Comparison of ENCODE assay signal across 8 cellular contexts in the genomic region with DNA sequence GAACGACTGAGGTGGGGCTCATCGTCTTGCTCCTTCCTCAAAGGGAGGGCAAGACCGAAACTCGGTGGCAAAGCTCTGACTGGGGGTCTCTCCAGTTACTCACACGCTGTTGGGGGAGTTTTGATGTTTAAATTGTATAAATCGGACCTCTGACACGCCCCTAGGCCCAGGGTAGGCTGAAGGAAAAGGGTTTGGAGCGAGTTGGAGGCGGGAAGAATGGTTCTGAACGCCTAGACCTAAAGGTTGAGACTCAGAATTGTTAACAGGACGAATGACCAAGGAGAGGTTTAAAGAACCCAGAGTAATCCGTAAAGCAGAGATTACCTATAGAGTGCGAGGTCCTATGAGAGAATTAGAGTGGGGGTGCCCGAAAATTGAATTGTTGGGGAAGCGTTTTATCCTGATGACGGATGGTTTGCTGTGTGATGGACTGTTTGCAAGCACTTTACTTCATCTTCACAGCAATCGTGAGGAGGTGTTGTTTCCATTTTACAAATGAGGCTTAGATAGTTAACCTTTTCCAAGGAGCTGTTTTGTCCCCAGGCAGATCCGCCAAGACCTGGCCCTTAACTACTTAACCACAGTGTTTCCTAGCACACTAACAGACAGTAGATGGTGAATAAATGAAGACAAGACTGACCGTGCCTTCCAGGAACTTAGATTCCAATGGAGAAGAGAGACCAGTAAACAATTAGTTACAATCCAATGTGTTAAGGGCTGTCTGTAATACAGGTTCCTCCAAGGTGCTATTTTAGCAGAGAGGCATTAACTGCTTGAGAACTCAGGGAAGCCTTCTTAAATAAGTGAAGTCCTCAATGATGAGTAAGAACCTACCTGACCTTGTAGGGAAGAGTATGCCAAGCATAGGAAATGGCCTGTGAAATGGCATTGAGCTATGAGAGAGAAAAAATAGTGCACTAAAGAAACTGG. TPM values are rescaled to one million over a fixed set of nuclear protein-coding genes. Genes with fewer than 3 reads are reported as not detected.
DNase-seq lines count a peak whose midpoint lies in the region; ATAC-seq, FAIRE-seq and TF ChIP-seq lines count a peak whose summit lies in the region.

No MANE protein-coding gene starts in this region.

- no peak for FAIRE-seq in HepG2 (lab: Jason Lieb, UNC)

- TF ChIP-seq POLR2A in IMR-90 (IDR thresholded peaks at IDR 0.05; ENCODE audit: low read depth, low read length) (no peak; the same call in 1 of the 2 replicates), body of pancreas (IDR thresholded peaks at IDR 0.05) (no peak), HepG2 (IDR thresholded peaks at IDR 0.05; ENCODE audit: insufficient read depth in 1 of 2, low read depth in 2 of 2, low read length in 2 of 2) (no peak; a peak in 1 of 4 replicates)

- H4K91ac ChIP-seq in IMR-90 (ENCODE audit: insufficient read depth, low read depth, low read length): peak overlapping the region; percentile 80

- peaks cover 11% of the 10 kb centered on the region for H3K9me1 ChIP-seq in IMR-90 (ENCODE audit: insufficient read depth, low read length)

- 0 out of 2 replicates have a peak, but pooled peaks have one; percentile 9 for TF ChIP-seq CTCF in AG04450 (IDR thresholded peaks at IDR 0.05; ENCODE audit: low read depth, low read length)
- peak; percentile 27; the same call in 1 of the 2 replicates for TF ChIP-seq CTCF in IMR-90 (conservative IDR thresholded peaks at IDR 0.05; ENCODE audit: low read depth, low read length)
- TF ChIP-seq CTCF in body of pancreas (IDR thresholded peaks at IDR 0.05): no peak
- no peak for TF ChIP-seq CTCF in HepG2 (CRISPR knock-in tag; IDR thresholded peaks at IDR 0.05)
- peak; percentile 0 for TF ChIP-seq CTCF in type B pancreatic cell (conservative IDR thresholded peaks at IDR 0.05)

- DNase-seq in AG04450 (ENCODE audit: low read depth, low spot score) (no peak), IMR-90 (peak; percentile 34), body of pancreas (no peak), HepG2 (ENCODE audit: low spot score) (no peak), type B pancreatic cell (ENCODE audit: extremely low spot score, unreplicated experiment) (no peak), DMS114 treated with DMSO at 0.1 percent for 48 hours (lab: John Stamatoyannopoulos, UW; ENCODE audit: unreplicated experiment) (no peak), SK-N-DZ (ENCODE audit: low spot score) (no peak)

- H3K4me1 ChIP-seq in IMR-90 (ENCODE audit: control insufficient read depth, insufficient read depth, low read length) (peaks cover 6% of the 10 kb centered on the region), body of pancreas (peaks cover 16% of the 10 kb centered on the region), HepG2 (ENCODE audit: insufficient read depth, low read length) (peaks cover 55% of the 10 kb centered on the region)

- H3K4me1 Mint-ChIP-seq in type B pancreatic cell (ENCODE audit: unreplicated experiment): peaks cover 37% of the 10 kb centered on the region

- intact Hi-C loops in IMR-90 (cut with micrococcal nuclease): loop anchor here (1.0 kb wide), 1 partner anchor 660 kb away; no protein-coding TSS in a partner anchor
- intact Hi-C loops in body of pancreas (cut with DNase I): no loop called here
- intact Hi-C loops in HepG2 (cut with micrococcal nuclease; ENCODE audit: unreplicated experiment): loop anchor here (1.0 kb wide), 1 partner anchor 25 kb away; the partner anchor contains the start of gene MRPL42

- H3K79me1 ChIP-seq in IMR-90 (ENCODE audit: low read depth in 1 of 2, low read length in 2 of 2): peaks cover 3 to 20% of the 10 kb centered on the region in 2 experiments; a peak in 3 of 4 replicates

- H3K27ac Mint-ChIP-seq in type B pancreatic cell: peak overlapping the region; percentile 99

- peak overlapping the region; percentile 90 for H3K23ac ChIP-seq in IMR-90 (ENCODE audit: low read depth, low read length)

- no peaks in the 10 kb centered on the region for H3K27me3 Mint-ChIP-seq in type B pancreatic cell

- H3K9me3 Mint-ChIP-seq in type B pancreatic cell: no peaks in the 10 kb centered on the region

- peak overlapping the region; percentile 90 to 95 for H4K8ac ChIP-seq in IMR-90 (ENCODE audit: low read depth in 2 of 2, low read length in 2 of 2)

- BruUV-seq in IMR-90 (replicated peaks; lab: Mats Ljungman, UMichigan) (no TSS peak), HepG2 (replicated peaks; lab: Mats Ljungman, UMichigan) (TSS peak; percentile 91)

- peak overlapping the region; percentile 28; the same call in 1 of the 2 replicates for H2BK20ac ChIP-seq in IMR-90 (ENCODE audit: low read depth, low read length)

- no peaks in the 10 kb centered on the region for H3K36me3 Mint-ChIP-seq in type B pancreatic cell

- peak overlapping the region; percentile 98 for H2AK9ac ChIP-seq in IMR-90 (replicated peaks; ENCODE audit: low read depth, low read length, poor library complexity)

- H3K36me3 ChIP-seq in IMR-90 (ENCODE audit: control insufficient read depth, insufficient read depth, low read length): no peaks in the 10 kb centered on the region
- no peaks in the 10 kb centered on the region for H3K36me3 ChIP-seq in body of pancreas (replicated peaks in 1 of 2; ENCODE audit: insufficient read depth in 1 of 2, low read depth in 2 of 2)
- peaks cover 0 to 1% of the 10 kb centered on the region in 2 experiments; a peak in 1 of 5 replicates for H3K36me3 ChIP-seq in HepG2 (replicated peaks in 1 of 2; ENCODE audit: control insufficient read depth in 1 of 2, insufficient read depth in 2 of 2, low read length in 2 of 2)

- peak overlapping the region; percentile 11 for H3K18ac ChIP-seq in IMR-90 (ENCODE audit: low read depth, low read length)

- peak; percentile 5 for ATAC-seq in IMR-90 (ENCODE audit: low read depth)
- no peak for ATAC-seq in body of pancreas
- ATAC-seq in HepG2: peak; percentile 37
- no peak for ATAC-seq in HG03460 (IDR thresholded peaks at IDR 0.05; ENCODE audit: unreplicated experiment)

- H3K27ac ChIP-seq in AG04450 (ENCODE audit: low read depth, low read length): peak overlapping the region; percentile 92
- peak overlapping the region; percentile 86 for H3K27ac ChIP-seq in IMR-90 (ENCODE audit: insufficient read depth, low read length)
- peak overlapping the region; percentile 56 to 94 (median 88) for H3K27ac ChIP-seq in body of pancreas
- peak overlapping the region; percentile 92 for H3K27ac ChIP-seq in HepG2 (ENCODE audit: extremely low read length, insufficient read depth, low read length)

- POLR2A ChIA-PET in AG04450 (lab: Yijun Ruan, JAX) (interaction anchor here (0.6 to 1.5 kb wide), 3 partner anchors 15 to 656 kb away, joined by 3 to 4 read pairs (median 3); no protein-coding TSS in a partner anchor), IMR-90 (lab: Charles Lee; ENCODE audit: unreplicated experiment) (no interaction called here), HepG2 (lab: Yijun Ruan, JAX) (interaction anchor here (0.5 to 1.7 kb wide), 5 partner anchors 9 to 134 kb away, joined by 3 to 8 read pairs (median 4); partner anchors contain the start of gene MRPL42)

- no peaks in the 10 kb centered on the region; the same call in 1 of the 2 replicates for H3K9me3 ChIP-seq in AG04450 (ENCODE audit: control insufficient read depth, insufficient read depth, low read length)
- H3K9me3 ChIP-seq in IMR-90 (ENCODE audit: control insufficient read depth, insufficient read depth, low read length): no peaks in the 10 kb centered on the region
- H3K9me3 ChIP-seq in body of pancreas: no peaks in the 10 kb centered on the region
- H3K9me3 ChIP-seq in HepG2 (ENCODE audit: low read length): no peaks in the 10 kb centered on the region

- peak overlapping the region; percentile 96 for H2AK5ac ChIP-seq in IMR-90 (ENCODE audit: low read depth, low read length)

- H3K4me3 Mint-ChIP-seq in type B pancreatic cell: peak overlapping the region; percentile 95

- peak overlapping the region; percentile 80; the same call in 2 of the 3 replicates for H2BK15ac ChIP-seq in IMR-90 (ENCODE audit: low read depth, low read length)

- H3K4ac ChIP-seq in IMR-90 (ENCODE audit: low read depth, low read length): peak overlapping the region; percentile 94

- dilution Hi-C loops in IMR-90 (cut with HindIII; ENCODE audit: low sequenced_read_pairs, unreplicated experiment): no loop called here

- H2AFZ ChIP-seq in IMR-90 (replicated peaks; ENCODE audit: low read length, poor library complexity): peak overlapping the region; percentile 99
- H2AFZ ChIP-seq in HepG2 (ENCODE audit: low read length): no peak overlapping the region

- peaks cover 48% of the 10 kb centered on the region for H3K79me2 ChIP-seq in HepG2 (ENCODE audit: insufficient read depth, low read length)

- no peaks in the 10 kb centered on the region for H3K27me3 ChIP-seq in AG04450 (ENCODE audit: control insufficient read depth, insufficient read depth, low read length)
- no peaks in the 10 kb centered on the region for H3K27me3 ChIP-seq in IMR-90 (ENCODE audit: control insufficient read depth, insufficient read depth, low read length)
- H3K27me3 ChIP-seq in body of pancreas: no peaks in the 10 kb centered on the region
- H3K27me3 ChIP-seq in HepG2 (ENCODE audit: control insufficient read depth in 1 of 2, insufficient read depth in 2 of 2, low read length in 2 of 2): no peaks in the 10 kb centered on the region; a peak in 1 of 5 replicates

- TF ChIP-seq RAD21 in IMR-90 (IDR thresholded peaks at IDR 0.05; ENCODE audit: low read length) (no peak), HepG2 (CRISPR knock-in tag; IDR thresholded peaks at IDR 0.05) (no peak; the same call in 1 of the 2 replicates)

- WGBS in IMR-90 (ENCODE audit: extremely low coverage in 2 of 2, insufficient read length in 1 of 2), 2 experiments: 0% methylated on average over 5 of the region's 19 CpGs; no CpG with 5 or more reads in 1 of the 2 experiments
- WGBS in body of pancreas, 2 donors: 3% methylated on average over 18 to 19 of the region's 19 CpGs
- WGBS in HepG2 (ENCODE audit: low lambda C conversion rate): 4% methylated on average over 19 of the region's 19 CpGs

- peak overlapping the region; percentile 97 for H3K14ac ChIP-seq in IMR-90 (replicated peaks; ENCODE audit: low read depth, low read length)

- H3K4me3 ChIP-seq in AG04450 (ENCODE audit: low read depth, low read length) (peak overlapping the region; percentile 77), IMR-90 (ENCODE audit: insufficient read depth, low read depth, low read length) (peak overlapping the region; percentile 86), body of pancreas (peak overlapping the region; percentile 49 to 100), HepG2 (replicated peaks in 1 of 3; ENCODE audit: insufficient read depth in 1 of 3, low read depth in 2 of 3, low read length in 3 of 3) (peak overlapping the region; percentile 70 to 95 (median 76))

- peak overlapping the region; percentile 63 for H2BK120ac ChIP-seq in IMR-90 (ENCODE audit: low read depth, low read length)

- peak overlapping the region; percentile 89 for H3K9ac ChIP-seq in IMR-90 (ENCODE audit: low read depth, low read length)
- peak overlapping the region; percentile 96 for H3K9ac ChIP-seq in HepG2 (ENCODE audit: insufficient read depth, low read depth, low read length)

- TF ChIP-seq EP300 in HepG2 (IDR thresholded peaks at IDR 0.05; ENCODE audit: low read depth in 2 of 2, low read length in 2 of 2) (no peak), HepG2 (CRISPR knock-in tag; IDR thresholded peaks at IDR 0.05; ENCODE audit: borderline replicate concordance) (no peak)

- peak overlapping the region; percentile 74 for H4K5ac ChIP-seq in IMR-90 (ENCODE audit: low read depth, low read length)

- H4K20me1 ChIP-seq in IMR-90 (ENCODE audit: insufficient read depth, low read length): peaks cover 35% of the 10 kb centered on the region
- peaks cover 30% of the 10 kb centered on the region for H4K20me1 ChIP-seq in HepG2 (ENCODE audit: insufficient read depth, low read length)

- CTCF ChIA-PET in AG04450 (lab: Charles Lee) (interaction anchor here (1.0 to 1.9 kb wide), 3 partner anchors 23 to 25 kb away, joined by 3 to 5 read pairs (median 4); no protein-coding TSS in a partner anchor), IMR-90 (lab: Yijun Ruan, JAX) (interaction anchor here (0.6 kb wide), 1 partner anchor 414 kb away, joined by 3 read pairs; no protein-coding TSS in a partner anchor), HepG2 (lab: Yijun Ruan, JAX; ENCODE audit: low intra/inter-chr PET ratio, low total read pairs) (no interaction called here)

- peak overlapping the region; percentile 96 for H3K56ac ChIP-seq in IMR-90 (ENCODE audit: extremely low read depth, insufficient read depth, low read length)

- in situ Hi-C loops in IMR-90 (cut with MboI; ENCODE audit: low sequenced_read_pairs) (no loop called here), HepG2 (cut with HindIII; ENCODE audit: extremely low pct_ligation_motif_present, low pct_unique_long_range_greater_than_20kb) (no loop called here)

- H2BK5ac ChIP-seq in IMR-90 (ENCODE audit: low read depth, low read length, poor library complexity, severe bottlenecking): peak overlapping the region; percentile 70

- H3K4me2 ChIP-seq in IMR-90 (ENCODE audit: low read depth, low read length) (peak overlapping the region; percentile 84), HepG2 (ENCODE audit: low read depth, low read length) (peak overlapping the region; percentile 99)

RNA-seq across cellular contexts. Expression of gene UBE2N, which starts 0.9 kb away (rescaled TPM):
- 159 and 167 TPM in 2 replicates for polyA plus RNA-seq in AG04450 (2011; rRNA removed)
- 60.1 and 80.1 TPM in 2 replicates for polyA minus RNA-seq in AG04450 (2011; rRNA and poly(A)+ RNA removed)
- 64.5 and 90.3 TPM in 2 replicates for total RNA-seq in IMR-90 (2012; rRNA removed)
- polyA plus RNA-seq in IMR-90 (2012; rRNA removed): 103 and 113 TPM in 2 replicates
- 20.1 and 38.4 TPM in 2 replicates for polyA plus RNA-seq in IMR-90 (2012; cell fraction: cytosol; rRNA removed)
- polyA plus RNA-seq in IMR-90 (2012; cell fraction: nucleus; rRNA removed; ENCODE audit: low replicate concordance): 6.4 and 41.8 TPM in 2 replicates
- 10 to 100 TPM in 1 of 2 donors, 1 to 10 TPM in 1; 6.9 to 11.2 TPM for total RNA-seq in body of pancreas
- 197 and 317 TPM in 2 replicates for total RNA-seq in HepG2 (2016; rRNA removed; fragmentation: Illumina TruSeq; extraction: Trizol)
- 43.5 and 43.9 TPM in 2 replicates for total RNA-seq in HepG2 (2016; cell fraction: cytosol; rRNA removed; fragmentation: Illumina TruSeq; extraction: Trizol; ENCODE audit: low read depth)
- 195 and 339 TPM in 2 replicates for total RNA-seq in HepG2 (2016; cell fraction: insoluble cytoplasmic fraction; rRNA removed; fragmentation: Illumina TruSeq; extraction: Trizol)
- 74.6 and 87.2 TPM in 2 replicates for total RNA-seq in HepG2 (2016; cell fraction: membrane; rRNA removed; fragmentation: Illumina TruSeq; extraction: Trizol)
- 66.6 and 69.2 TPM in 2 replicates for total RNA-seq in HepG2 (2016; cell fraction: nucleus; rRNA removed; fragmentation: Illumina TruSeq; extraction: Trizol)
- polyA plus RNA-seq in HepG2 (2011; rRNA removed): 179 and 188 TPM in 2 replicates
- polyA plus RNA-seq in HepG2 (2011; cell fraction: cytosol; rRNA removed): 71.4 and 85.0 TPM in 2 replicates
- 21.6 and 30.5 TPM in 2 replicates for polyA plus RNA-seq in HepG2 (2011; cell fraction: nucleus; rRNA removed)
- polyA plus RNA-seq in HepG2 (2012): 160 and 165 TPM in 2 replicates
- polyA plus RNA-seq in HepG2 (2016; cell fraction: cytosol; fragmentation: Illumina TruSeq; extraction: Trizol; ENCODE audit: low read depth): 41.1 and 43.9 TPM in 2 replicates
- polyA plus RNA-seq in HepG2 (2016; cell fraction: insoluble cytoplasmic fraction; fragmentation: Illumina TruSeq; extraction: Trizol; ENCODE audit: low read depth): 331 and 351 TPM in 2 replicates
- polyA plus RNA-seq in HepG2 (2016; cell fraction: membrane; fragmentation: Illumina TruSeq; extraction: Trizol; ENCODE audit: low read depth): 56.6 and 65.4 TPM in 2 replicates
- polyA plus RNA-seq in HepG2 (2016; cell fraction: nucleus; fragmentation: Illumina TruSeq; extraction: Trizol; ENCODE audit: insufficient read depth, low read depth): 115 and 117 TPM in 2 replicates
- polyA minus RNA-seq in HepG2 (2011; rRNA and poly(A)+ RNA removed; ENCODE audit: low replicate concordance): 45.7 and 70.5 TPM in 2 replicates
- polyA minus RNA-seq in HepG2 (2011; cell fraction: cytosol; rRNA and poly(A)+ RNA removed): 70.3 and 70.8 TPM in 2 replicates
- 23.6 and 30.6 TPM in 2 replicates for polyA minus RNA-seq in HepG2 (2011; cell fraction: nucleus; rRNA and poly(A)+ RNA removed)
- total RNA-seq in type B pancreatic cell (ENCODE audit: low replicate concordance): 95.1 and 102 TPM in 2 replicates
- polyA plus RNA-seq in SK-N-DZ (2014; cell fraction: cytosol; rRNA removed): 101 and 116 TPM in 2 replicates
- 59.6 and 62.3 TPM in 2 replicates for polyA plus RNA-seq in SK-N-DZ (2014; cell fraction: nucleus; rRNA removed)

RNA-seq across cellular contexts. Expression of gene MRPL42, which starts 24.6 kb away (rescaled TPM):
- polyA plus RNA-seq in AG04450 (2011; rRNA removed): 80.0 and 100 TPM in 2 replicates
- polyA minus RNA-seq in AG04450 (2011; rRNA and poly(A)+ RNA removed): 22.1 and 35.8 TPM in 2 replicates
- 90.7 and 124 TPM in 2 replicates for total RNA-seq in IMR-90 (2012; rRNA removed)
- 48.0 and 64.2 TPM in 2 replicates for polyA plus RNA-seq in IMR-90 (2012; rRNA removed)
- polyA plus RNA-seq in IMR-90 (2012; cell fraction: cytosol; rRNA removed): 6.7 and 15.9 TPM in 2 replicates
- polyA plus RNA-seq in IMR-90 (2012; cell fraction: nucleus; rRNA removed; ENCODE audit: low replicate concordance): 1.5 and 27.9 TPM in 2 replicates
- 10 to 100 TPM; 11.9 to 21.4 TPM for total RNA-seq in body of pancreas
- 148 and 224 TPM in 2 replicates for total RNA-seq in HepG2 (2016; rRNA removed; fragmentation: Illumina TruSeq; extraction: Trizol)
- 63.1 and 69.4 TPM in 2 replicates for total RNA-seq in HepG2 (2016; cell fraction: cytosol; rRNA removed; fragmentation: Illumina TruSeq; extraction: Trizol; ENCODE audit: low read depth)
- total RNA-seq in HepG2 (2016; cell fraction: insoluble cytoplasmic fraction; rRNA removed; fragmentation: Illumina TruSeq; extraction: Trizol): 148 and 233 TPM in 2 replicates
- total RNA-seq in HepG2 (2016; cell fraction: membrane; rRNA removed; fragmentation: Illumina TruSeq; extraction: Trizol): 119 and 120 TPM in 2 replicates
- total RNA-seq in HepG2 (2016; cell fraction: nucleus; rRNA removed; fragmentation: Illumina TruSeq; extraction: Trizol): 72.3 and 83.9 TPM in 2 replicates
- 75.4 and 93.3 TPM in 2 replicates for polyA plus RNA-seq in HepG2 (2011; rRNA removed)
- polyA plus RNA-seq in HepG2 (2011; cell fraction: cytosol; rRNA removed): 44.4 and 77.9 TPM in 2 replicates
- 21.4 and 32.1 TPM in 2 replicates for polyA plus RNA-seq in HepG2 (2011; cell fraction: nucleus; rRNA removed)
- polyA plus RNA-seq in HepG2 (2012): 77.4 and 156 TPM in 2 replicates
- 62.5 and 71.1 TPM in 2 replicates for polyA plus RNA-seq in HepG2 (2016; cell fraction: cytosol; fragmentation: Illumina TruSeq; extraction: Trizol; ENCODE audit: low read depth)
- polyA plus RNA-seq in HepG2 (2016; cell fraction: insoluble cytoplasmic fraction; fragmentation: Illumina TruSeq; extraction: Trizol; ENCODE audit: low read depth): 198 and 212 TPM in 2 replicates
- polyA plus RNA-seq in HepG2 (2016; cell fraction: membrane; fragmentation: Illumina TruSeq; extraction: Trizol; ENCODE audit: low read depth): 87.3 and 92.4 TPM in 2 replicates
- 78.8 and 79.9 TPM in 2 replicates for polyA plus RNA-seq in HepG2 (2016; cell fraction: nucleus; fragmentation: Illumina TruSeq; extraction: Trizol; ENCODE audit: insufficient read depth, low read depth)
- polyA minus RNA-seq in HepG2 (2011; rRNA and poly(A)+ RNA removed; ENCODE audit: low replicate concordance): 23.0 and 26.1 TPM in 2 replicates
- polyA minus RNA-seq in HepG2 (2011; cell fraction: cytosol; rRNA and poly(A)+ RNA removed): 48.1 and 52.1 TPM in 2 replicates
- 61.4 and 110 TPM in 2 replicates for polyA minus RNA-seq in HepG2 (2011; cell fraction: nucleus; rRNA and poly(A)+ RNA removed)
- 54.8 and 84.7 TPM in 2 replicates for total RNA-seq in type B pancreatic cell (ENCODE audit: low replicate concordance)
- polyA plus RNA-seq in SK-N-DZ (2014; cell fraction: cytosol; rRNA removed): 162 and 170 TPM in 2 replicates
- 87.2 and 107 TPM in 2 replicates for polyA plus RNA-seq in SK-N-DZ (2014; cell fraction: nucleus; rRNA removed)

Comparison
In these comparisons a context has a peak if more than half of its experiments do, and no peak if none do; other contexts are left out.
1. CTCF ChIP-seq: peak in AG04450 (single experiment), IMR-90 (single experiment) and type B pancreatic cell (single experiment); none in body of pancreas (0 of 7) and HepG2 (single experiment).
2. ATAC-seq: peak in IMR-90 (single experiment) and HepG2 (single experiment); none in body of pancreas (single experiment) and HG03460 (single experiment).
3. Peak in every context shown above with its lines, with median percentiles within 50 percentile points of each other: H3K27ac ChIP-seq and H3K4me3 ChIP-seq.